ENCODE assay signal across 24 cellular contexts in genomic region chr6:166555066-166555465, GRCh38. TPM values are rescaled to one million over a fixed set of nuclear protein-coding genes. Genes with fewer than 3 reads are reported as not detected.
DNase-seq lines count a peak whose midpoint lies in the region; ATAC-seq and TF ChIP-seq lines count a peak whose summit lies in the region.
"Had no signal": no experiment of that assay in that cellular context is flagged by ENCODE, and none has a peak within 500 bp of the region (broad histone marks: within the 10 kb centered on the region; RNA-seq: fewer than 3 reads in every experiment).

No MANE protein-coding gene starts in this region.

- H3K36me3 ChIP-seq in neural progenitor cell: no peaks in the 10 kb centered on the region
- no peaks in the 10 kb centered on the region for H3K36me3 ChIP-seq in suprapubic skin
- H3K36me3 ChIP-seq in CD8-positive, alpha-beta memory T cell (ENCODE audit: insufficient read depth, low read length): no peaks in the 10 kb centered on the region
- H3K36me3 ChIP-seq: SJCRH30, thoracic aorta had no signal

- DNase-seq in WTC11 (ENCODE audit: low spot score) (no peak), endothelial cell (ENCODE audit: low spot score) (no peak), neural progenitor cell (ENCODE audit: low spot score) (no peak), suprapubic skin (ENCODE audit: low spot score in 2 of 2) (no peak), midbrain (lab: John Stamatoyannopoulos, UW) (no peak), NCI-H2171 treated with DMSO at 0.1 percent for 48 hours (lab: John Stamatoyannopoulos, UW) (no peak)
- no peak for DNase-seq in CD8-positive, alpha-beta memory T cell
- DNase-seq: activated CD4-positive, alpha-beta T cell treated with anti-CD3 and anti-CD28 coated beads, Interleukin-2, amount 50 U/mL, for 48 hours; activated effector memory CD4-positive, alpha-beta T cell treated with Interleukin-2 at 50 U/mL for 16 hours; CD4-positive, CD25-positive, alpha-beta regulatory T cell; GOT3; KBM-7; kidney glomerular epithelial cell; mucosa of descending colon; MV-4-11; NCI-H1694 treated with DMSO at 0.1 percent for 48 hours; NCI-H345; SJCRH30 had no signal

- H4K20me1 ChIP-seq in neural progenitor cell (ENCODE audit: low read depth): peaks cover 23% of the 10 kb centered on the region

- H2AFZ ChIP-seq in neural progenitor cell (replicated peaks): no peak overlapping the region

- H3K27me3 ChIP-seq in neural progenitor cell (no peaks in the 10 kb centered on the region), suprapubic skin (no peaks in the 10 kb centered on the region)
- no peaks in the 10 kb centered on the region for H3K27me3 ChIP-seq in CD8-positive, alpha-beta memory T cell (ENCODE audit: insufficient read depth, low read length, poor library complexity, severe bottlenecking)
- H3K27me3 ChIP-seq: SJCRH30 had no signal

- H3K9ac ChIP-seq in neural progenitor cell: no peak overlapping the region

- H3K27me3 Mint-ChIP-seq in WTC11 (ENCODE audit: low read depth) (no peaks in the 10 kb centered on the region), endothelial cell (ENCODE audit: unreplicated experiment) (peaks cover 4% of the 10 kb centered on the region), neural progenitor cell (ENCODE audit: insufficient read depth, low read depth) (no peaks in the 10 kb centered on the region)
- peaks cover 7 to 29% of the 10 kb centered on the region in 2 donors for H3K27me3 Mint-ChIP-seq in CD8-positive, alpha-beta memory T cell

- H3K4me3 ChIP-seq in neural progenitor cell: no peak overlapping the region
- no peak overlapping the region for H3K4me3 ChIP-seq in suprapubic skin
- H3K4me3 ChIP-seq in CD8-positive, alpha-beta memory T cell (ENCODE audit: low read length): no peak overlapping the region
- H3K4me3 ChIP-seq: GM12878, mucosa of descending colon, SJCRH30, thoracic aorta had no signal

- TF ChIP-seq EP300 in suprapubic skin (IDR thresholded peaks at IDR 0.05): no peak

- no peak overlapping the region for H3K4me2 ChIP-seq in neural progenitor cell

- H3K4me1 ChIP-seq in neural progenitor cell (peaks cover 39% of the 10 kb centered on the region), suprapubic skin (peaks cover 49% of the 10 kb centered on the region)
- no peaks in the 10 kb centered on the region for H3K4me1 ChIP-seq in CD8-positive, alpha-beta memory T cell (ENCODE audit: insufficient read depth, low read length)

- peaks cover 5% of the 10 kb centered on the region for H3K9me3 Mint-ChIP-seq in WTC11
- no peaks in the 10 kb centered on the region for H3K9me3 Mint-ChIP-seq in endothelial cell (ENCODE audit: unreplicated experiment)
- H3K9me3 Mint-ChIP-seq in neural progenitor cell: peaks cover 24% of the 10 kb centered on the region
- H3K9me3 Mint-ChIP-seq in CD8-positive, alpha-beta memory T cell: peaks cover 0 to 9% (median 4%) of the 10 kb centered on the region in 5 donors

- no peak for TF ChIP-seq POLR2A in suprapubic skin (IDR thresholded peaks at IDR 0.05)

- POLR2A ChIA-PET in WTC11 (lab: Charles Lee): interaction anchor here (1.6 kb wide), 1 partner anchor 19 kb away, joined by 3 read pairs; no protein-coding TSS in a partner anchor
- POLR2A ChIA-PET in CD8-positive, alpha-beta memory T cell (lab: Charles Lee): no interaction called here

- H3K79me2 ChIP-seq in neural progenitor cell (ENCODE audit: low read depth): no peaks in the 10 kb centered on the region

- TF ChIP-seq CTCF in WTC11 (IDR thresholded peaks at IDR 0.05) (no peak), endothelial cell (IDR thresholded peaks at IDR 0.05; ENCODE audit: unreplicated experiment) (no peak), neural progenitor cell (IDR thresholded peaks at IDR 0.05) (no peak), suprapubic skin (IDR thresholded peaks at IDR 0.05) (no peak)

- H3K27ac Mint-ChIP-seq in WTC11: peak overlapping the region; percentile 24; the same call in 1 of the 2 replicates
- H3K27ac Mint-ChIP-seq in endothelial cell (ENCODE audit: unreplicated experiment): peak overlapping the region; percentile 62
- H3K27ac Mint-ChIP-seq in neural progenitor cell: peak overlapping the region; percentile 34
- H3K27ac Mint-ChIP-seq in CD8-positive, alpha-beta memory T cell: no peak overlapping the region
- H3K27ac Mint-ChIP-seq: CD4-positive, CD25-positive, alpha-beta regulatory T cell; T-helper 1 cell treated with Interleukin-12 subunit alpha and Interleukin-12 subunit beta and Interleukin-4 antibody, amounts not matched to agents 30 μg/mL and 1 μg/mL, for 36 hours had no signal

- H3K27ac ChIP-seq in neural progenitor cell: no peak overlapping the region
- peak overlapping the region; percentile 83 for H3K27ac ChIP-seq in suprapubic skin
- H3K27ac ChIP-seq in CD8-positive, alpha-beta memory T cell (ENCODE audit: low read depth, low read length): no peak overlapping the region
- H3K27ac ChIP-seq: SJCRH30, thoracic aorta, VCaP had no signal

- 88% methylated on average over 5 of the region's 5 CpGs for WGBS in suprapubic skin

- peaks cover 61% of the 10 kb centered on the region for H3K4me1 Mint-ChIP-seq in WTC11
- H3K4me1 Mint-ChIP-seq in endothelial cell (ENCODE audit: unreplicated experiment): peaks cover 49% of the 10 kb centered on the region
- H3K4me1 Mint-ChIP-seq in neural progenitor cell: peaks cover 35% of the 10 kb centered on the region
- peaks cover 0 to 5% (median 4%) of the 10 kb centered on the region in 3 donors for H3K4me1 Mint-ChIP-seq in CD8-positive, alpha-beta memory T cell

- CTCF ChIA-PET in WTC11 (lab: Charles Lee): interaction anchor here (1.0 kb wide), 1 partner anchor 156 kb away, joined by 3 read pairs; no protein-coding TSS in a partner anchor
- CTCF ChIA-PET in CD8-positive, alpha-beta memory T cell (lab: Charles Lee): no interaction called here

- no peaks in the 10 kb centered on the region for H3K36me3 Mint-ChIP-seq in WTC11
- peaks cover 12% of the 10 kb centered on the region for H3K36me3 Mint-ChIP-seq in endothelial cell (ENCODE audit: low read depth, unreplicated experiment)
- peaks cover 21% of the 10 kb centered on the region for H3K36me3 Mint-ChIP-seq in neural progenitor cell
- peaks cover 0 to 10% (median 2%) of the 10 kb centered on the region in 3 donors for H3K36me3 Mint-ChIP-seq in CD8-positive, alpha-beta memory T cell
- H3K36me3 Mint-ChIP-seq: CD4-positive, CD25-positive, alpha-beta regulatory T cell had no signal

- 0 out of 2 replicates have a peak, but pooled peaks have one; percentile 14 for ATAC-seq in WTC11
- ATAC-seq in HG02852 (IDR thresholded peaks at IDR 0.05; ENCODE audit: unreplicated experiment): no peak
- ATAC-seq: GM12878, mucosa of descending colon had no signal

- peaks cover 3% of the 10 kb centered on the region for H3F3A ChIP-seq in neural progenitor cell (ENCODE audit: low read depth)

- H3K4me3 Mint-ChIP-seq in WTC11 (no peak overlapping the region), endothelial cell (ENCODE audit: unreplicated experiment) (peak overlapping the region; percentile 7), neural progenitor cell (no peak overlapping the region)
- H3K4me3 Mint-ChIP-seq in CD8-positive, alpha-beta memory T cell: no peak overlapping the region
- H3K4me3 Mint-ChIP-seq: CD4-positive, CD25-positive, alpha-beta regulatory T cell; neural crest cell; T-helper 1 cell treated with Interleukin-12 subunit alpha and Interleukin-12 subunit beta and Interleukin-4 antibody, amounts not matched to agents 30 μg/mL and 1 μg/mL, for 36 hours had no signal

- no peaks in the 10 kb centered on the region for H3K9me3 ChIP-seq in neural progenitor cell (ENCODE audit: low read depth)
- no peaks in the 10 kb centered on the region for H3K9me3 ChIP-seq in suprapubic skin
- no peaks in the 10 kb centered on the region for H3K9me3 ChIP-seq in CD8-positive, alpha-beta memory T cell (ENCODE audit: low read length)
- H3K9me3 ChIP-seq: mucosa of descending colon, SJCRH30, thoracic aorta had no signal

TF ChIP-seq in WTC11, 78 proteins besides CTCF, POLR2A, EP300 and RAD21 (continues in another document):
- TF ChIP-seq, protein P1, sequence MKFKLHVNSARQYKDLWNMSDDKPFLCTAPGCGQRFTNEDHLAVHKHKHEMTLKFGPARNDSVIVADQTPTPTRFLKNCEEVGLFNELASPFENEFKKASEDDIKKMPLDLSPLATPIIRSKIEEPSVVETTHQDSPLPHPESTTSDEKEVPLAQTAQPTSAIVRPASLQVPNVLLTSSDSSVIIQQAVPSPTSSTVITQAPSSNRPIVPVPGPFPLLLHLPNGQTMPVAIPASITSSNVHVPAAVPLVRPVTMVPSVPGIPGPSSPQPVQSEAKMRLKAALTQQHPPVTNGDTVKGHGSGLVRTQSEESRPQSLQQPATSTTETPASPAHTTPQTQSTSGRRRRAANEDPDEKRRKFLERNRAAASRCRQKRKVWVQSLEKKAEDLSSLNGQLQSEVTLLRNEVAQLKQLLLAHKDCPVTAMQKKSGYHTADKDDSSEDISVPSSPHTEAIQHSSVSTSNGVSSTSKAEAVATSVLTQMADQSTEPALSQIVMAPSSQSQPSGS (CRISPR knock-in tag; IDR thresholded peaks at IDR 0.05; ENCODE audit: borderline replicate concordance, low read depth): no peak
- TF ChIP-seq, protein P2, sequence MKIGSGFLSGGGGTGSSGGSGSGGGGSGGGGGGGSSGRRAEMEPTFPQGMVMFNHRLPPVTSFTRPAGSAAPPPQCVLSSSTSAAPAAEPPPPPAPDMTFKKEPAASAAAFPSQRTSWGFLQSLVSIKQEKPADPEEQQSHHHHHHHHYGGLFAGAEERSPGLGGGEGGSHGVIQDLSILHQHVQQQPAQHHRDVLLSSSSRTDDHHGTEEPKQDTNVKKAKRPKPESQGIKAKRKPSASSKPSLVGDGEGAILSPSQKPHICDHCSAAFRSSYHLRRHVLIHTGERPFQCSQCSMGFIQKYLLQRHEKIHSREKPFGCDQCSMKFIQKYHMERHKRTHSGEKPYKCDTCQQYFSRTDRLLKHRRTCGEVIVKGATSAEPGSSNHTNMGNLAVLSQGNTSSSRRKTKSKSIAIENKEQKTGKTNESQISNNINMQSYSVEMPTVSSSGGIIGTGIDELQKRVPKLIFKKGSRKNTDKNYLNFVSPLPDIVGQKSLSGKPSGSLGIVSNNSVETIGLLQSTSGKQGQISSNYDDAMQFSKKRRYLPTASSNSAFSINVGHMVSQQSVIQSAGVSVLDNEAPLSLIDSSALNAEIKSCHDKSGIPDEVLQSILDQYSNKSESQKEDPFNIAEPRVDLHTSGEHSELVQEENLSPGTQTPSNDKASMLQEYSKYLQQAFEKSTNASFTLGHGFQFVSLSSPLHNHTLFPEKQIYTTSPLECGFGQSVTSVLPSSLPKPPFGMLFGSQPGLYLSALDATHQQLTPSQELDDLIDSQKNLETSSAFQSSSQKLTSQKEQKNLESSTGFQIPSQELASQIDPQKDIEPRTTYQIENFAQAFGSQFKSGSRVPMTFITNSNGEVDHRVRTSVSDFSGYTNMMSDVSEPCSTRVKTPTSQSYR (CRISPR knock-in tag; IDR thresholded peaks at IDR 0.05): no peak

RNA-seq across cellular contexts. Expression of gene RAMACL, which starts 31.4 kb away (rescaled TPM):
- total RNA-seq in WTC11 (2021) (0.30 to 0.79 TPM (median 0.53 TPM) in 3 replicates), endothelial cell (ENCODE audit: unreplicated experiment) (4.9 TPM), neural progenitor cell (ENCODE audit: low replicate concordance) (0.19 and 0.56 TPM in 2 replicates), suprapubic skin (1 to 10 TPM; 1.0 to 3.6 (median 1.1) TPM)
- under 1 TPM; 0.13 to 0.60 TPM for total RNA-seq in CD8-positive, alpha-beta memory T cell
- 0.15 TPM for polyA plus RNA-seq in CD8-positive, alpha-beta memory T cell

Comparison
In these comparisons a context has a peak if more than half of its experiments do, and no peak if none do; other contexts are left out.
1. H3K27ac Mint-ChIP-seq: peak in WTC11 (single experiment), endothelial cell (single experiment) and neural progenitor cell (single experiment); none in CD8-positive, alpha-beta memory T cell (0 of 8).